21 cellular contexts compared by ENCODE assay signal in genomic region chr19:7250951-7251350, GRCh38. TPM values are rescaled to one million over a fixed set of nuclear protein-coding genes. Genes with fewer than 3 reads are reported as not detected.
DNase-seq lines count a peak whose midpoint lies in the region; ATAC-seq, FAIRE-seq and TF ChIP-seq lines count a peak whose summit lies in the region.
"Had no signal": no experiment of that assay in that cellular context is flagged by ENCODE, and none has a peak within 500 bp of the region (broad histone marks: within the 10 kb centered on the region; RNA-seq: fewer than 3 reads in every experiment).

No MANE protein-coding gene starts in this region.

- H3K9me3 ChIP-seq in ascending aorta (no peaks in the 10 kb centered on the region), mucosa of descending colon (no peaks in the 10 kb centered on the region), uterus (no peaks in the 10 kb centered on the region), transverse colon (no peaks in the 10 kb centered on the region)
- H3K9me3 ChIP-seq: BE2C had no signal

- peaks cover 0 to 23% of the 10 kb centered on the region in 2 donors for H3K4me1 ChIP-seq in ascending aorta
- peaks cover 6% of the 10 kb centered on the region for H3K4me1 ChIP-seq in mucosa of descending colon (ENCODE audit: low read depth)
- no peaks in the 10 kb centered on the region for H3K4me1 ChIP-seq in uterus
- H3K4me1 ChIP-seq in transverse colon: peaks cover 0 to 13% (median 7%) of the 10 kb centered on the region in 4 donors
- H3K4me1 ChIP-seq: BE2C had no signal

- H3K36me3 ChIP-seq in ascending aorta: peaks cover 0 to 4% of the 10 kb centered on the region in 2 donors
- H3K36me3 ChIP-seq in mucosa of descending colon (ENCODE audit: low read depth): no peaks in the 10 kb centered on the region
- no peaks in the 10 kb centered on the region for H3K36me3 ChIP-seq in uterus
- no peaks in the 10 kb centered on the region for H3K36me3 ChIP-seq in transverse colon
- H3K36me3 ChIP-seq: BE2C had no signal

- H3K27me3 ChIP-seq in ascending aorta (no peaks in the 10 kb centered on the region), uterus (no peaks in the 10 kb centered on the region), transverse colon (no peaks in the 10 kb centered on the region)
- H3K27me3 ChIP-seq: BE2C had no signal

- in situ Hi-C loops in transverse colon (cut with MboI; ENCODE audit: low pct_ligation_motif_present in 1 of 4, low pct_unique_long_range_greater_than_20kb in 1 of 4, low sequenced_read_pairs in 3 of 4): no loop called here

- H3K27ac ChIP-seq in ascending aorta: peak overlapping the region; percentile 80 to 92
- H3K27ac ChIP-seq in uterus: peak overlapping the region; percentile 74 to 76
- peak overlapping the region in 1 of 4 donors; percentile 1 for H3K27ac ChIP-seq in transverse colon

- DNase-seq in GM12891 (ENCODE audit: insufficient read length, low spot score) (no peak), ascending aorta (ENCODE audit: low spot score in 2 of 2) (no peak), mucosa of descending colon (no peak), uterus (peak in 1 of 2 donors; percentile 66), transverse colon (no peak), AML-193 (lab: John Stamatoyannopoulos, UW) (no peak)
- DNase-seq: BE2C; CD8-positive, alpha-beta T cell; DMS79 treated with DMSO at 0.1 percent for 48 hours; HCEC 1CT; NCI-H1105; NCI-H1694 treated with DMSO at 0.1 percent for 48 hours; NCI-H2107; NCI-H2227 treated with DMSO at 0.1 percent for 48 hours; NCI-H524 treated with DMSO at 0.1 percent for 48 hours; SHP77 had no signal

- 58% methylated on average over 4 of the region's 4 CpGs; no CpG with 5 or more reads in 1 of the 2 donors for WGBS in transverse colon (ENCODE audit: low coverage in 1 of 2), 2 donors

- no peak for TF ChIP-seq CTCF in ascending aorta (IDR thresholded peaks at IDR 0.05)
- TF ChIP-seq CTCF in mucosa of descending colon (IDR thresholded peaks at IDR 0.05): no peak
- TF ChIP-seq CTCF in uterus (IDR thresholded peaks at IDR 0.05): no peak
- TF ChIP-seq CTCF in transverse colon (IDR thresholded peaks at IDR 0.05): no peak

- intact Hi-C loops in ascending aorta (cut with DNase I): no loop called here
- intact Hi-C loops in mucosa of descending colon (cut with DNase I, micrococcal nuclease): no loop called here
- intact Hi-C loops in uterus (cut with DNase I; ENCODE audit: low total_unique reads): no loop called here
- intact Hi-C loops in transverse colon (cut with DNase I; ENCODE audit: low total_unique reads): no loop called here

- ATAC-seq in mucosa of descending colon (peak; percentile 21), GM19395 (IDR thresholded peaks at IDR 0.05; ENCODE audit: unreplicated experiment) (no peak)
- ATAC-seq: CD8-positive, alpha-beta T cell; SK-N-SH treated with all-trans-retinoic acid at 6 μM for 48 hours had no signal

- TF ChIP-seq EP300 in transverse colon (IDR thresholded peaks at IDR 0.05; ENCODE audit: low read depth): no peak

- peak overlapping the region in 1 of 2 donors; percentile 27 for H3K4me3 ChIP-seq in ascending aorta
- no peak overlapping the region for H3K4me3 ChIP-seq in mucosa of descending colon
- H3K4me3 ChIP-seq in uterus: no peak overlapping the region
- no peak overlapping the region for H3K4me3 ChIP-seq in transverse colon

- no peak for TF ChIP-seq POLR2A in GM12891 (IDR thresholded peaks at IDR 0.05; ENCODE audit: low read depth, low read length)
- no peak for TF ChIP-seq POLR2A in uterus (IDR thresholded peaks at IDR 0.05)
- no peak for TF ChIP-seq POLR2A in transverse colon (IDR thresholded peaks at IDR 0.05)

- FAIRE-seq in GM12891 (lab: Jason Lieb, UNC): peak; percentile 64
- FAIRE-seq: D721Med, G401.6, GM19239 had no signal

TF ChIP-seq in GM12891, 5 proteins besides CTCF, POLR2A, EP300 and RAD21:
- no peak for TF ChIP-seq SPI1 (IDR thresholded peaks at IDR 0.05; ENCODE audit: low read depth, low read length)
- TF ChIP-seq PAX5 (IDR thresholded peaks at IDR 0.05; ENCODE audit: insufficient read depth, low read length, severe bottlenecking): no peak
- no peak for TF ChIP-seq POU2F2 (IDR thresholded peaks at IDR 0.05; ENCODE audit: low read depth, low read length)
- TF ChIP-seq POLR2AphosphoS5 (IDR thresholded peaks at IDR 0.05; ENCODE audit: low read depth, low read length): no peak
- TF ChIP-seq TAF1 (IDR thresholded peaks at IDR 0.05; ENCODE audit: low read depth, low read length): no peak

RNA-seq across cellular contexts. Expression of gene INSR, which starts 43.3 kb away (rescaled TPM):
- polyA plus RNA-seq in GM12891 (2012; ENCODE audit: low read depth, missing spikeins): 11.9 TPM
- total RNA-seq in ascending aorta (39.3 TPM), mucosa of descending colon (100 to 1,000 TPM in 1 of 3 donors, 10 to 100 TPM in 2; 74.9 to 109 (median 91.2) TPM), uterus (10 to 100 TPM; 46.0 to 97.6 (median 68.3) TPM), transverse colon (100 to 1,000 TPM; 134 to 252 (median 164) TPM)
